Comparison of ENCODE assay signal across 8 cellular contexts in genomic region chr3:100602506-100603444, GRCh38. TPM values are rescaled to one million over a fixed set of nuclear protein-coding genes. Genes with fewer than 3 reads are reported as not detected.
DNase-seq lines count a peak whose midpoint lies in the region; ATAC-seq and TF ChIP-seq lines count a peak whose summit lies in the region.

No MANE protein-coding gene starts in this region.

- H3K27me3 Mint-ChIP-seq in type B pancreatic cell, result no peaks in the 10 kb centered on the region

- no peaks in the 10 kb centered on the region for H3K9me3 ChIP-seq in skeletal muscle satellite cell (replicated peaks; ENCODE audit: low read length)

- no peak overlapping the region for H3K4me3 ChIP-seq in skeletal muscle satellite cell (ENCODE audit: low read length)

- H3K36me3 Mint-ChIP-seq in type B pancreatic cell, result no peaks in the 10 kb centered on the region

- peaks cover 7% of the 10 kb centered on the region for H3K27me3 ChIP-seq in skeletal muscle satellite cell (ENCODE audit: control insufficient read depth, insufficient read depth, low read length)

- peak overlapping the region; percentile 13 for H3K4me2 ChIP-seq in skeletal muscle satellite cell (ENCODE audit: low read length)

- DNase-seq in GM13977 (ENCODE audit: low spot score) (peak; percentile 52), NOMO-1 treated with dmso at 0.1 percent for 144 hours (lab: John Stamatoyannopoulos, UW; ENCODE audit: unreplicated experiment) (peak; percentile 23), dermis microvascular lymphatic vessel endothelial cell (ENCODE audit: low read depth in 2 of 2) (peak; percentile 15 to 55), type B pancreatic cell (ENCODE audit: extremely low spot score, unreplicated experiment) (no peak), NCI-H226 (no peak), AG08396 (ENCODE audit: low spot score) (no peak)

- no peak overlapping the region for H3K27ac Mint-ChIP-seq in type B pancreatic cell

- H3K9ac ChIP-seq in skeletal muscle satellite cell (ENCODE audit: low read depth, low read length), result peak overlapping the region; percentile 14

- H3K9me3 Mint-ChIP-seq in type B pancreatic cell, result no peaks in the 10 kb centered on the region

- in situ Hi-C loops in GM13977 (cut with MboI; ENCODE audit: low pct_unique_long_range_greater_than_20kb, low sequenced_read_pairs, unreplicated experiment), result no loop called here

- H3K4me3 Mint-ChIP-seq in type B pancreatic cell, result no peak overlapping the region

- ATAC-seq in HG02610 (IDR thresholded peaks at IDR 0.05; ENCODE audit: unreplicated experiment), result peak; percentile 44

- H3K4me1 ChIP-seq in skeletal muscle satellite cell (ENCODE audit: control insufficient read depth, insufficient read depth, low read length), result peaks cover 11% of the 10 kb centered on the region

- no peaks in the 10 kb centered on the region for H3K4me1 Mint-ChIP-seq in type B pancreatic cell (ENCODE audit: unreplicated experiment)

- TF ChIP-seq CTCF in GM13977 (IDR thresholded peaks at IDR 0.05; ENCODE audit: extremely low read depth, insufficient read depth, missing control alignments) (no peak), type B pancreatic cell (conservative IDR thresholded peaks at IDR 0.05) (no peak)

- no peaks in the 10 kb centered on the region for H3K36me3 ChIP-seq in skeletal muscle satellite cell (ENCODE audit: insufficient read depth, low read length)

RNA-seq across cellular contexts. Expression of gene ADGRG7, which starts 6.6 kb away (rescaled TPM):
- total RNA-seq in dermis microvascular lymphatic vessel endothelial cell (not detected in 2 replicates), type B pancreatic cell (ENCODE audit: low replicate concordance) (2.8 and 7.7 TPM in 2 replicates)
- under 0.01 and 55.5 TPM in 2 replicates for total RNA-seq in skeletal muscle satellite cell (2012; rRNA removed)

Comparison
In these comparisons a context has a peak if more than half of its experiments do, and no peak if none do; other contexts are left out.
1. DNase-seq: peak in GM13977 (single experiment), NOMO-1 treated with dmso at 0.1 percent for 144 hours (single experiment) and dermis microvascular lymphatic vessel endothelial cell (2 of 2); none in type B pancreatic cell (single experiment), NCI-H226 (single experiment) and AG08396 (single experiment).